In the genomic region with DNA sequence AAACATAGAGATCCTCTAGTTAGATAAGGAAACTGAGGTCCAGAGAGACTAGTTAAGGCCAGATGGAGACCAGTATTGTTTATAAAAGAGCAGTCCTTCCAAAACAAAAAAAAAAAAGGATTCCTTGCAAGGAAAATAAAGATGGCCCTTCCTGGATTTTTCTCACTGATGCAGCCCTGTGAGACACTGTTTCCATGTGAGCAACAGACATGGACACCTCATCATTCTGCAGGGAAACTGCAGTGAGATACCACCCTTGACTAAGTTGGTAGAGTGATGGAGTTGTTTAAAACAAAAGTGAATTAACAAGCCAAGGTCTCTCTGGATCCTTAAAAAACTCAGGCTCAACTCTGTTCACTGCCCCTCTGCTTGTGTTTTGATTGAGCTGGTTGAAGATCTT, we compare ENCODE assay signal across 22 cellular contexts.
"Had no signal": no experiment of that assay in that cellular context is flagged by ENCODE, and none has a peak within 500 bp of the region (broad histone marks: within the 10 kb centered on the region; RNA-seq: fewer than 3 reads in every experiment).

No MANE protein-coding gene starts in this region.

- H3K4me3 ChIP-seq: heart right ventricle, lower lobe of right lung, spleen, thyroid gland, upper lobe of right lung had no signal

- H3K9me3 Mint-ChIP-seq: activated CD4-positive, alpha-beta memory T cell treated with anti-CD3 and anti-CD28 coated beads for 36 hours; activated naive CD4-positive, alpha-beta T cell treated with anti-CD3 and anti-CD28 coated beads for 36 hours; activated T-cell treated with anti-CD3 and anti-CD28 coated beads, Interleukin-2, amount 50 U/mL, for 72 hours; mesothelial cell of epicardium; naive thymus-derived CD8-positive, alpha-beta T cell; T-helper 1 cell treated with Interleukin-12 subunit alpha and Interleukin-12 subunit beta and Interleukin-4 antibody, amounts not matched to agents 30 μg/mL and 1 μg/mL, for 36 hours had no signal

- H3K27ac ChIP-seq: heart right ventricle, lower lobe of right lung, spleen, upper lobe of right lung had no signal

- ATAC-seq: activated T-cell treated with anti-CD3 and anti-CD28 coated beads, Interleukin-2, amount 50 U/mL, for 72 hours; heart right ventricle; left lobe of liver; lower lobe of right lung; naive thymus-derived CD8-positive, alpha-beta T cell; stimulated activated naive CD8-positive, alpha-beta T cell treated with anti-CD3 and anti-CD28 coated beads, Interleukin-15, Interleukin-2, amounts not matched to agents 100 U/mL and 50 U/mL, for 24 hours; upper lobe of right lung had no signal

- H3K27ac Mint-ChIP-seq: activated CD4-positive, alpha-beta memory T cell treated with anti-CD3 and anti-CD28 coated beads for 36 hours; activated naive CD4-positive, alpha-beta T cell treated with anti-CD3 and anti-CD28 coated beads for 36 hours; activated T-cell treated with anti-CD3 and anti-CD28 coated beads, Interleukin-2, amount 50 U/mL, for 72 hours; mesothelial cell of epicardium; T-helper 1 cell treated with Interleukin-12 subunit alpha and Interleukin-12 subunit beta and Interleukin-4 antibody, amounts not matched to agents 30 μg/mL and 1 μg/mL, for 36 hours had no signal

- DNase-seq: activated CD4-positive, alpha-beta memory T cell treated with anti-CD3 and anti-CD28 coated beads for 36 hours; activated CD4-positive, alpha-beta T cell treated with anti-CD3 and anti-CD28 coated beads for 48 hours; activated effector memory CD4-positive, alpha-beta T cell treated with Interleukin-2 at 50 U/mL for 16 hours; activated naive CD4-positive, alpha-beta T cell treated with anti-CD3 and anti-CD28 coated beads for 36 hours; activated T-cell treated with anti-CD3 and anti-CD28 coated beads, Interleukin-2, amount 50 U/mL, for 72 hours; amygdala; cortex of kidney; erythroblast; heart right ventricle; kidney; lower lobe of right lung; naive thymus-derived CD8-positive, alpha-beta T cell; spleen; stimulated activated CD4-positive, alpha-beta T cell treated with anti-CD3 and anti-CD28 coated beads, Interleukin-4, amount 100 ng/mL, for 1 hour; stimulated activated naive CD8-positive, alpha-beta T cell treated with anti-CD3 and anti-CD28 coated beads, Interleukin-15, Interleukin-2, amounts not matched to agents 100 U/mL and 50 U/mL, for 24 hours; substantia nigra; T1000; thyroid gland; upper lobe of right lung had no signal

- H3K36me3 Mint-ChIP-seq: activated CD4-positive, alpha-beta memory T cell treated with anti-CD3 and anti-CD28 coated beads for 36 hours; naive thymus-derived CD8-positive, alpha-beta T cell had no signal

- H3K4me3 Mint-ChIP-seq: activated CD4-positive, alpha-beta memory T cell treated with anti-CD3 and anti-CD28 coated beads for 36 hours; activated naive CD4-positive, alpha-beta T cell treated with anti-CD3 and anti-CD28 coated beads for 36 hours; activated T-cell treated with anti-CD3 and anti-CD28 coated beads, Interleukin-2, amount 50 U/mL, for 72 hours; mesothelial cell of epicardium; naive thymus-derived CD8-positive, alpha-beta T cell; T-helper 1 cell treated with Interleukin-12 subunit alpha and Interleukin-12 subunit beta and Interleukin-4 antibody, amounts not matched to agents 30 μg/mL and 1 μg/mL, for 36 hours had no signal

- H3K36me3 ChIP-seq: spleen, thyroid gland had no signal

- H3K4me1 Mint-ChIP-seq: naive thymus-derived CD8-positive, alpha-beta T cell had no signal

- H3K4me1 ChIP-seq: lower lobe of right lung, upper lobe of right lung had no signal

- H3K27me3 ChIP-seq: heart right ventricle, thyroid gland, upper lobe of right lung had no signal
